ENCODE assay signal across 18 cellular contexts in genomic region chr13:68749801-68750200, GRCh38.
"Had no signal": no experiment of that assay in that cellular context is flagged by ENCODE, and none has a peak within 500 bp of the region (broad histone marks: within the 10 kb centered on the region; RNA-seq: fewer than 3 reads in every experiment).

No MANE protein-coding gene starts in this region.

- DNase-seq: effector CD4-positive, alpha-beta T cell; endodermal cell; foreskin melanocyte; head of caudate nucleus; naive thymus-derived CD4-positive, alpha-beta T cell; nephron progenitor cell; psoas muscle; retina; right lobe of liver; stimulated activated CD4-positive, alpha-beta T cell treated with anti-CD3 and anti-CD28 coated beads, Interleukin-4, amount 100 ng/mL, for 1 hour; stimulated activated CD8-positive, alpha-beta memory T cell treated with anti-CD3 and anti-CD28 coated beads, Interleukin-4, amount 100 ng/mL, for 48 hours; stimulated activated naive CD8-positive, alpha-beta T cell treated with anti-CD3 and anti-CD28 coated beads, Interleukin-15, Interleukin-2, amounts not matched to agents 100 U/mL and 50 U/mL, for 24 hours; thyroid gland; uterus had no signal

- H3K9me3 ChIP-seq: neutrophil, psoas muscle, right lobe of liver, thyroid gland, uterus had no signal

- H3K27me3 ChIP-seq: hepatocyte, neutrophil, right lobe of liver, suprapubic skin, thyroid gland, uterus had no signal

- H3K79me2 ChIP-seq: hepatocyte had no signal

- H3K4me3 ChIP-seq: hepatocyte, psoas muscle, right lobe of liver, suprapubic skin, thyroid gland, uterus had no signal

- H3K36me3 ChIP-seq: neutrophil, right lobe of liver, suprapubic skin, thyroid gland, uterus had no signal

- H3K27ac ChIP-seq: hepatocyte, neutrophil, psoas muscle, right lobe of liver, suprapubic skin, thyroid gland, uterus had no signal

- H3K4me2 ChIP-seq: hepatocyte had no signal

- ATAC-seq: naive thymus-derived CD4-positive, alpha-beta T cell; psoas muscle; right lobe of liver; stimulated activated effector memory CD8-positive, alpha-beta T cell treated with anti-CD3 and anti-CD28 coated beads, Interleukin-12 subunit alpha, Interleukin-12 subunit beta, amount 100 ng/mL, for 72 hours; stimulated activated naive CD8-positive, alpha-beta T cell treated with anti-CD3 and anti-CD28 coated beads, Interleukin-15, Interleukin-2, amounts not matched to agents 100 U/mL and 50 U/mL, for 24 hours had no signal

- H3K4me1 ChIP-seq: psoas muscle, right lobe of liver, suprapubic skin, thyroid gland, uterus had no signal

- H2AFZ ChIP-seq: hepatocyte had no signal
